In the genomic region with DNA sequence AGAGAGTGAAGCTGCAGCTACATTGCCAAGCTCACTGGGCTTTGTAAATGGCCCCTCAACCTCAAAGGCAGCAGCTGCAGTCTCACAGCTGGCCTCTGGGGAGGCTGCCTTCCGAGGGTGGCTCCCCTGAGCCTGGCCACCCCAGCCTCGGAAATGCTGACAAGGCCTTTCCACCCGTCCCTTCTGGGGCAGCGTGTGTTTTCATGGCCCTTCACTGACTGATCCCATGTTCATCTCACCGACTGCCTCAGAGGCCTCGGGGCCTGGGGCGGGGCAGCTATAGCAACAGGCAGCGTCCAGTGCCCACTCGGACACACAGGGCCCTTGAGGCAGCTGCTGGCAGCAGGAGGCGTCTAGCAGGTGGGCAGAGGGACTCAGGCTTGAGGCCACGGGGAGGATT, we compare ENCODE assay signal across 1 cellular context.
TF ChIP-seq lines count a peak whose summit lies in the region.

No MANE protein-coding gene starts in this region.

TF ChIP-seq in GM12878, 131 proteins besides CTCF, POLR2A, EP300 and RAD21 (continued from another document):
- TF ChIP-seq, protein P1, sequence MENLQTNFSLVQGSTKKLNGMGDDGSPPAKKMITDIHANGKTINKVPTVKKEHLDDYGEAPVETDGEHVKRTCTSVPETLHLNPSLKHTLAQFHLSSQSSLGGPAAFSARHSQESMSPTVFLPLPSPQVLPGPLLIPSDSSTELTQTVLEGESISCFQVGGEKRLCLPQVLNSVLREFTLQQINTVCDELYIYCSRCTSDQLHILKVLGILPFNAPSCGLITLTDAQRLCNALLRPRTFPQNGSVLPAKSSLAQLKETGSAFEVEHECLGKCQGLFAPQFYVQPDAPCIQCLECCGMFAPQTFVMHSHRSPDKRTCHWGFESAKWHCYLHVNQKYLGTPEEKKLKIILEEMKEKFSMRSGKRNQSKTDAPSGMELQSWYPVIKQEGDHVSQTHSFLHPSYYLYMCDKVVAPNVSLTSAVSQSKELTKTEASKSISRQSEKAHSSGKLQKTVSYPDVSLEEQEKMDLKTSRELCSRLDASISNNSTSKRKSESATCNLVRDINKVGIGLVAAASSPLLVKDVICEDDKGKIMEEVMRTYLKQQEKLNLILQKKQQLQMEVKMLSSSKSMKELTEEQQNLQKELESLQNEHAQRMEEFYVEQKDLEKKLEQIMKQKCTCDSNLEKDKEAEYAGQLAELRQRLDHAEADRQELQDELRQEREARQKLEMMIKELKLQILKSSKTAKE (IDR thresholded peaks at IDR 0.05; ENCODE audit: low read depth, poor library complexity, severe bottlenecking), result no peak
- TF ChIP-seq ZNF274 (IDR thresholded peaks at IDR 0.05; ENCODE audit: insufficient read depth, insufficient read length) (no peak), NBN (IDR thresholded peaks at IDR 0.05) (no peak), TCF7 (IDR thresholded peaks at IDR 0.05; ENCODE audit: borderline replicate concordance) (no peak), RUNX3 (IDR thresholded peaks at IDR 0.05; ENCODE audit: low read length) (no peak), BMI1 (IDR thresholded peaks at IDR 0.05; ENCODE audit: borderline replicate concordance) (no peak), CHD2 (IDR thresholded peaks at IDR 0.05; ENCODE audit: borderline replicate concordance, low read depth, low read length) (no peak), BHLHE40 (IDR thresholded peaks at IDR 0.05; ENCODE audit: borderline replicate concordance in 1 of 2, low read depth in 2 of 2, low read length in 1 of 2) (no peak), JUND (IDR thresholded peaks at IDR 0.05; ENCODE audit: low read depth, low read length) (no peak), JUNB (IDR thresholded peaks at IDR 0.05) (no peak), BACH1 (IDR thresholded peaks at IDR 0.05; ENCODE audit: borderline replicate concordance) (no peak), RAD51 (IDR thresholded peaks at IDR 0.05) (no peak)
- TF ChIP-seq, protein P2, sequence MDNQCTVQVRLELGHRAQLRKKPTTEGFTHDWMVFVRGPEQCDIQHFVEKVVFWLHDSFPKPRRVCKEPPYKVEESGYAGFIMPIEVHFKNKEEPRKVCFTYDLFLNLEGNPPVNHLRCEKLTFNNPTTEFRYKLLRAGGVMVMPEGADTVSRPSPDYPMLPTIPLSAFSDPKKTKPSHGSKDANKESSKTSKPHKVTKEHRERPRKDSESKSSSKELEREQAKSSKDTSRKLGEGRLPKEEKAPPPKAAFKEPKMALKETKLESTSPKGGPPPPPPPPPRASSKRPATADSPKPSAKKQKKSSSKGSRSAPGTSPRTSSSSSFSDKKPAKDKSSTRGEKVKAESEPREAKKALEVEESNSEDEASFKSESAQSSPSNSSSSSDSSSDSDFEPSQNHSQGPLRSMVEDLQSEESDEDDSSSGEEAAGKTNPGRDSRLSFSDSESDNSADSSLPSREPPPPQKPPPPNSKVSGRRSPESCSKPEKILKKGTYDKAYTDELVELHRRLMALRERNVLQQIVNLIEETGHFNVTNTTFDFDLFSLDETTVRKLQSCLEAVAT (IDR thresholded peaks at IDR 0.05), result no peak
- TF ChIP-seq, protein P3, sequence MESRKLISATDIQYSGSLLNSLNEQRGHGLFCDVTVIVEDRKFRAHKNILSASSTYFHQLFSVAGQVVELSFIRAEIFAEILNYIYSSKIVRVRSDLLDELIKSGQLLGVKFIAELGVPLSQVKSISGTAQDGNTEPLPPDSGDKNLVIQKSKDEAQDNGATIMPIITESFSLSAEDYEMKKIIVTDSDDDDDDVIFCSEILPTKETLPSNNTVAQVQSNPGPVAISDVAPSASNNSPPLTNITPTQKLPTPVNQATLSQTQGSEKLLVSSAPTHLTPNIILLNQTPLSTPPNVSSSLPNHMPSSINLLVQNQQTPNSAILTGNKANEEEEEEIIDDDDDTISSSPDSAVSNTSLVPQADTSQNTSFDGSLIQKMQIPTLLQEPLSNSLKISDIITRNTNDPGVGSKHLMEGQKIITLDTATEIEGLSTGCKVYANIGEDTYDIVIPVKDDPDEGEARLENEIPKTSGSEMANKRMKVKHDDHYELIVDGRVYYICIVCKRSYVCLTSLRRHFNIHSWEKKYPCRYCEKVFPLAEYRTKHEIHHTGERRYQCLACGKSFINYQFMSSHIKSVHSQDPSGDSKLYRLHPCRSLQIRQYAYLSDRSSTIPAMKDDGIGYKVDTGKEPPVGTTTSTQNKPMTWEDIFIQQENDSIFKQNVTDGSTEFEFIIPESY (IDR thresholded peaks at IDR 0.05), result no peak
